In genomic region chr3:69180869-69181591, GRCh38 we compare ENCODE assay signal across 20 cellular contexts. TPM values are rescaled to one million over a fixed set of nuclear protein-coding genes. Genes with fewer than 3 reads are reported as not detected.
A peak's percentile ranks its signal among the peaks of the same experiment; 100 is the strongest.
DNase-seq lines count a peak whose midpoint lies in the region; ATAC-seq, FAIRE-seq and TF ChIP-seq lines count a peak whose summit lies in the region.
"Had no signal": no experiment of that assay in that cellular context is flagged by ENCODE, and none has a peak within 500 bp of the region (broad histone marks: within the 10 kb centered on the region; RNA-seq: fewer than 3 reads in every experiment).

No MANE protein-coding gene starts in this region.

- no peak overlapping the region for H3K4me3 ChIP-seq in ACC112 (ENCODE audit: low read depth, low read length)
- H3K4me3 ChIP-seq in HUES64 (ENCODE audit: low read length): no peak overlapping the region
- 0 out of 8 replicates have a peak overlapping the region, but pooled peaks of 1 of the 4 experiments have one; percentile 1 for H3K4me3 ChIP-seq in H1 (ENCODE audit: extremely low read depth in 1 of 4, insufficient read depth in 2 of 4, low read depth in 3 of 4, low read length in 4 of 4)
- H3K4me3 ChIP-seq: esophagus squamous epithelium, skin epidermis had no signal

- H3K9ac ChIP-seq in HUES64 (ENCODE audit: low read depth, low read length) (no peak overlapping the region), H1 (replicated peaks in 1 of 4; ENCODE audit: extremely low read depth in 1 of 4, low read depth in 3 of 4, low read length in 3 of 4) (no peak overlapping the region)

- no peak overlapping the region for H2BK20ac ChIP-seq in H1 (ENCODE audit: low read length)

- no peaks in the 10 kb centered on the region for H3K27me3 ChIP-seq in ACC112 (ENCODE audit: insufficient read depth, low read length)
- H3K27me3 ChIP-seq in HUES64 (ENCODE audit: insufficient read depth, low read length): no peaks in the 10 kb centered on the region
- H3K27me3 ChIP-seq in H1 (replicated peaks in 1 of 4; ENCODE audit: control insufficient read depth in 3 of 4, extremely low read depth in 1 of 4, insufficient read depth in 3 of 4, low read length in 3 of 4): no peaks in the 10 kb centered on the region
- H3K27me3 ChIP-seq: esophagus squamous epithelium had no signal

- TF ChIP-seq CTCF in H1 (IDR thresholded peaks at IDR 0.05; ENCODE audit: control extremely low read depth in 1 of 3, insufficient read depth in 1 of 3, low read depth in 1 of 3, low read length in 3 of 3): no peak
- TF ChIP-seq CTCF in neural crest cell (conservative IDR thresholded peaks at IDR 0.05): no peak

- H4K8ac ChIP-seq in H1 (ENCODE audit: extremely low read depth, insufficient read depth, low read length): no peak overlapping the region; the same call in 1 of the 2 replicates

- POLR2A ChIA-PET in H1 (lab: Charles Lee; ENCODE audit: partially characterized antibody): no interaction called here

- H3K36me3 Mint-ChIP-seq in neural crest cell (ENCODE audit: low read depth): peaks cover 39% of the 10 kb centered on the region
- H3K36me3 Mint-ChIP-seq in activated naive CD4-positive, alpha-beta T cell treated with anti-CD3 and anti-CD28 coated beads, Interleukin-2, amount 50 U/mL, for 72 hours: peaks cover 10 to 73% of the 10 kb centered on the region in 2 donors
- H3K36me3 Mint-ChIP-seq: stimulated activated naive B cell treated with anti-CD40 and anti-IgM and Interleukin-4, amounts not matched to agents 10 μg/mL and 1 μg/mL and 100 μg/mL, for 72 hours had no signal

- H3K23ac ChIP-seq in H1 (ENCODE audit: insufficient read length): no peak overlapping the region

- H3K27ac Mint-ChIP-seq in neural crest cell (ENCODE audit: unreplicated experiment): peak overlapping the region; percentile 97
- H3K27ac Mint-ChIP-seq in activated naive CD4-positive, alpha-beta T cell treated with anti-CD3 and anti-CD28 coated beads, Interleukin-2, amount 50 U/mL, for 72 hours: no peak overlapping the region
- H3K27ac Mint-ChIP-seq: stimulated activated naive B cell treated with anti-CD40 and anti-IgM and Interleukin-4, amounts not matched to agents 10 μg/mL and 1 μg/mL and 100 μg/mL, for 72 hours; T-helper 2 cell treated with Interferon-gamma antibody and Interleukin-4, amounts not matched to agents 5 μg/mL and 100 μg/mL, for 36 hours had no signal

- no peak overlapping the region for H2BK15ac ChIP-seq in H1 (ENCODE audit: low read length)

- no peak for TF ChIP-seq EP300 in H1 (IDR thresholded peaks at IDR 0.05; ENCODE audit: borderline replicate concordance in 1 of 2, low read depth in 2 of 2, low read length in 2 of 2)

- H4K20me1 ChIP-seq in H1 (replicated peaks in 1 of 2; ENCODE audit: control insufficient read depth in 1 of 2, insufficient read depth in 2 of 2, low read length in 2 of 2): no peaks in the 10 kb centered on the region

- CTCF ChIA-PET in H1 (lab: Charles Lee; ENCODE audit: partially characterized antibody): interaction anchor here (0.7 to 2.5 kb wide), 4 partner anchors 9 to 229 kb away, joined by 3 to 19 read pairs (median 3); no protein-coding TSS in a partner anchor

- H3K18ac ChIP-seq in H1 (ENCODE audit: extremely low read depth, low read length): no peak overlapping the region

- H3K23me2 ChIP-seq in H1 (ENCODE audit: low read depth, low read length): no peaks in the 10 kb centered on the region

- peaks cover 41% of the 10 kb centered on the region for H3K4me1 ChIP-seq in ACC112 (ENCODE audit: control insufficient read depth, insufficient read depth, low read length, unreplicated experiment)
- H3K4me1 ChIP-seq in HUES64 (ENCODE audit: insufficient read depth, low read length): peaks cover 19% of the 10 kb centered on the region
- peaks cover 0 to 16% (median 11%) of the 10 kb centered on the region in 4 experiments for H3K4me1 ChIP-seq in H1 (replicated peaks in 1 of 4; ENCODE audit: control insufficient read depth in 3 of 4, insufficient read depth in 4 of 4, low read length in 3 of 4)

- no peaks in the 10 kb centered on the region for H3K9me3 Mint-ChIP-seq in neural crest cell
- H3K9me3 Mint-ChIP-seq in activated naive CD4-positive, alpha-beta T cell treated with anti-CD3 and anti-CD28 coated beads, Interleukin-2, amount 50 U/mL, for 72 hours: no peaks in the 10 kb centered on the region
- H3K9me3 Mint-ChIP-seq: stimulated activated naive B cell treated with anti-CD40 and anti-IgM and Interleukin-4, amounts not matched to agents 10 μg/mL and 1 μg/mL and 100 μg/mL, for 72 hours; T-helper 2 cell treated with Interferon-gamma antibody and Interleukin-4, amounts not matched to agents 5 μg/mL and 100 μg/mL, for 36 hours had no signal

- no peak for TF ChIP-seq POLR2A in H1 (IDR thresholded peaks at IDR 0.05; ENCODE audit: control extremely low read depth in 1 of 2, low read depth in 2 of 2, low read length in 2 of 2)

- H4K91ac ChIP-seq in H1 (replicated peaks; ENCODE audit: insufficient read length, low read length): peak overlapping the region; percentile 5

- H3K79me2 ChIP-seq in ACC112 (ENCODE audit: control insufficient read depth, insufficient read depth, low read length, unreplicated experiment) (no peaks in the 10 kb centered on the region), H1 (ENCODE audit: control insufficient read depth in 1 of 2, insufficient read depth in 2 of 2, low read length in 2 of 2) (no peaks in the 10 kb centered on the region)

- no peak for TF ChIP-seq RAD21 in H1 (IDR thresholded peaks at IDR 0.05 in 1 of 2, conservative IDR thresholded peaks at IDR 0.05 in 1 of 2; ENCODE audit: low read depth in 2 of 2, low read length in 2 of 2)

- ATAC-seq in HG03565 (IDR thresholded peaks at IDR 0.05; ENCODE audit: unreplicated experiment): no peak
- ATAC-seq in activated naive CD4-positive, alpha-beta T cell treated with anti-CD3 and anti-CD28 coated beads, Interleukin-2, amount 50 U/mL, for 72 hours: no peak
- ATAC-seq: activated CD4-positive, CD25-positive, alpha-beta regulatory T cell treated with anti-CD3 and anti-CD28 coated beads, Interleukin-2, amount 50 U/mL, for 24 hours; activated CD8-positive, alpha-beta memory T cell treated with anti-CD3 and anti-CD28 coated beads, Interleukin-2, amount 10 ng/mL, durations not matched to agents 7 days and 5 days; stimulated activated naive B cell treated with anti-CD40 and anti-IgM and Interleukin-4, amounts not matched to agents 10 μg/mL and 1 μg/mL and 100 μg/mL, for 72 hours had no signal

- H3K4ac ChIP-seq in H1 (replicated peaks; ENCODE audit: insufficient read length, low read depth, low read length): no peak overlapping the region

- peaks cover 31% of the 10 kb centered on the region for H3K4me1 Mint-ChIP-seq in neural crest cell
- H3K4me1 Mint-ChIP-seq: stimulated activated naive B cell treated with anti-CD40 and anti-IgM and Interleukin-4, amounts not matched to agents 10 μg/mL and 1 μg/mL and 100 μg/mL, for 72 hours had no signal

- no peak for FAIRE-seq in H1 (lab: Jason Lieb, UNC)
- FAIRE-seq in RCC 7860 (lab: Jason Lieb, UNC): no peak
- FAIRE-seq: GM19239 had no signal

- DNase-seq in H1 (ENCODE audit: low read depth in 1 of 2, low spot score in 2 of 2) (no peak), neural crest cell (ENCODE audit: low read depth, low spot score) (no peak), RCC 7860 (ENCODE audit: low spot score) (no peak), retina (no peak)
- no peak for DNase-seq in activated naive CD4-positive, alpha-beta T cell treated with anti-CD3 and anti-CD28 coated beads, Interleukin-2, amount 50 U/mL, for 72 hours (ENCODE audit: low spot score in 2 of 2)
- DNase-seq: activated CD8-positive, alpha-beta memory T cell treated with anti-CD3 and anti-CD28 coated beads, Interleukin-2, amount 10 ng/mL, durations not matched to agents 7 days and 5 days; esophagus squamous epithelium; glutamatergic neuron; NCI-H1048; occipital lobe; stimulated activated naive B cell treated with anti-CD40 and anti-IgM and Interleukin-4, amounts not matched to agents 10 μg/mL and 1 μg/mL and 100 μg/mL, for 72 hours had no signal

- H2BK120ac ChIP-seq in H1 (replicated peaks; ENCODE audit: low read depth, low read length): no peak overlapping the region

- no peaks in the 10 kb centered on the region for H3K27me3 Mint-ChIP-seq in neural crest cell (ENCODE audit: low read depth)
- H3K27me3 Mint-ChIP-seq: activated CD8-positive, alpha-beta memory T cell treated with anti-CD3 and anti-CD28 coated beads, Interleukin-2, amount 10 ng/mL, durations not matched to agents 7 days and 5 days; stimulated activated naive B cell treated with anti-CD40 and anti-IgM and Interleukin-4, amounts not matched to agents 10 μg/mL and 1 μg/mL and 100 μg/mL, for 72 hours had no signal

- H3K27ac ChIP-seq in ACC112 (ENCODE audit: low read depth, low read length): peak overlapping the region; percentile 85
- H3K27ac ChIP-seq in HUES64 (ENCODE audit: low read depth, low read length): peak overlapping the region; percentile 63; the same call in 1 of the 2 replicates
- no peak overlapping the region for H3K27ac ChIP-seq in H1 (ENCODE audit: low read depth, low read length)
- H3K27ac ChIP-seq: skin epidermis had no signal

- H3K79me1 ChIP-seq in H1 (ENCODE audit: low read depth, low read length): no peaks in the 10 kb centered on the region

- peak overlapping the region in 1 of 2 experiments; percentile 73; a peak in 2 of 4 replicates for H3K4me2 ChIP-seq in H1 (ENCODE audit: insufficient read depth in 1 of 2, low read depth in 2 of 2, low read length in 2 of 2)

- H4K5ac ChIP-seq in H1 (ENCODE audit: insufficient read length, low read depth, low read length): no peak overlapping the region

- H3K14ac ChIP-seq in H1 (ENCODE audit: insufficient read length): no peak overlapping the region

- 90% methylated on average over 23 of the region's 23 CpGs for WGBS in HUES64
- 90% methylated on average over 23 of the region's 23 CpGs; no CpG with 5 or more reads in 1 of the 2 experiments for WGBS in H1 (ENCODE audit: extremely low coverage in 1 of 2, insufficient coverage in 1 of 2, insufficient read length in 1 of 2, insufficient replicate concordance in 2 of 2, low coverage in 1 of 2, low lambda C conversion rate in 2 of 2, missing lambda C conversion rate in 1 of 2), 2 experiments

- H2AK5ac ChIP-seq in H1 (ENCODE audit: low read depth, low read length): peak overlapping the region; percentile 46; the same call in 1 of the 2 replicates

- no peak overlapping the region for H2AFZ ChIP-seq in ACC112 (ENCODE audit: low read length, unreplicated experiment)
- no peak overlapping the region for H2AFZ ChIP-seq in H1 (ENCODE audit: low read length)

- 0 out of 2 replicates have a peak overlapping the region, but pooled peaks have one; percentile 11 for H2BK12ac ChIP-seq in H1 (ENCODE audit: low read depth, low read length)

- no peak overlapping the region for H3K56ac ChIP-seq in H1 (replicated peaks; ENCODE audit: insufficient read length, low read depth, low read length)

- no peak overlapping the region for H2BK5ac ChIP-seq in H1 (ENCODE audit: low read depth, low read length)

- H3K9me3 ChIP-seq in HUES64 (ENCODE audit: insufficient read depth, low read depth, low read length): no peaks in the 10 kb centered on the region
- H3K9me3 ChIP-seq in H1 (ENCODE audit: insufficient read depth in 2 of 2, low read depth in 1 of 2, low read length in 1 of 2): no peaks in the 10 kb centered on the region
- H3K9me3 ChIP-seq: esophagus squamous epithelium had no signal

- H3K36me3 ChIP-seq in ACC112 (ENCODE audit: insufficient read depth, low read length) (peaks cover 5% of the 10 kb centered on the region; the same call in 1 of the 2 replicates), HUES64 (ENCODE audit: insufficient read depth, low read length) (peaks cover 10% of the 10 kb centered on the region; the same call in 1 of the 2 replicates), H1 (ENCODE audit: control insufficient read depth in 2 of 4, insufficient read depth in 4 of 4, low read length in 3 of 4) (peaks cover 0 to 9% (median 2%) of the 10 kb centered on the region in 4 experiments; a peak in 2 of 8 replicates)

- peak overlapping the region; percentile 79 for H3K4me3 Mint-ChIP-seq in neural crest cell
- H3K4me3 Mint-ChIP-seq: activated CD8-positive, alpha-beta memory T cell treated with anti-CD3 and anti-CD28 coated beads, Interleukin-2, amount 10 ng/mL, durations not matched to agents 7 days and 5 days; stimulated activated naive B cell treated with anti-CD40 and anti-IgM and Interleukin-4, amounts not matched to agents 10 μg/mL and 1 μg/mL and 100 μg/mL, for 72 hours; T-helper 2 cell treated with Interferon-gamma antibody and Interleukin-4, amounts not matched to agents 5 μg/mL and 100 μg/mL, for 36 hours had no signal

RNA-seq across cellular contexts. Expression of gene LMOD3, which starts 58.6 kb away (rescaled TPM):
- not detected for polyA plus RNA-seq in HUES64 (2013, experiment 1 of 2)
- polyA plus RNA-seq in HUES64 (2013, experiment 2 of 2): not detected
- total RNA-seq in H1 (2021; fragmentation: NEBNext Ultra II Directional; extraction: Animal tissue kit (Norgen Biotek cat#: 25700)): not detected in 2 replicates
- not detected in 2 replicates for polyA plus RNA-seq in H1 (2011; rRNA removed)
- polyA plus RNA-seq in H1 (2011; cell fraction: cytosol; rRNA removed): not detected
- not detected for polyA plus RNA-seq in H1 (2011; cell fraction: nucleus; rRNA removed)
- not detected in 4 replicates for polyA plus RNA-seq in H1 (2012, experiment 1 of 2)
- not detected for polyA plus RNA-seq in H1 (2012, experiment 2 of 2)
- not detected for polyA plus RNA-seq in H1 (2013, experiment 1 of 2)
- not detected for polyA plus RNA-seq in H1 (2013, experiment 2 of 2)
- not detected in 2 replicates for polyA minus RNA-seq in H1 (2011; rRNA and poly(A)+ RNA removed)
- not detected for polyA minus RNA-seq in H1 (2011; cell fraction: cytosol; rRNA and poly(A)+ RNA removed)
- not detected for polyA minus RNA-seq in H1 (2011; cell fraction: nucleus; rRNA and poly(A)+ RNA removed)
- total RNA-seq in neural crest cell: 3.8 and 4.2 TPM in 2 replicates
- not detected for total RNA-seq in activated naive CD4-positive, alpha-beta T cell treated with anti-CD3 and anti-CD28 coated beads, Interleukin-2, amount 50 U/mL, for 72 hours
- total RNA-seq: activated CD8-positive, alpha-beta memory T cell treated with anti-CD3 and anti-CD28 coated beads, Interleukin-2, amount 10 ng/mL, durations not matched to agents 7 days and 5 days; Daoy; dermis microvascular lymphatic vessel endothelial cell had no signal
